Comparison of ENCODE assay signal across 11 cellular contexts in the genomic region with DNA sequence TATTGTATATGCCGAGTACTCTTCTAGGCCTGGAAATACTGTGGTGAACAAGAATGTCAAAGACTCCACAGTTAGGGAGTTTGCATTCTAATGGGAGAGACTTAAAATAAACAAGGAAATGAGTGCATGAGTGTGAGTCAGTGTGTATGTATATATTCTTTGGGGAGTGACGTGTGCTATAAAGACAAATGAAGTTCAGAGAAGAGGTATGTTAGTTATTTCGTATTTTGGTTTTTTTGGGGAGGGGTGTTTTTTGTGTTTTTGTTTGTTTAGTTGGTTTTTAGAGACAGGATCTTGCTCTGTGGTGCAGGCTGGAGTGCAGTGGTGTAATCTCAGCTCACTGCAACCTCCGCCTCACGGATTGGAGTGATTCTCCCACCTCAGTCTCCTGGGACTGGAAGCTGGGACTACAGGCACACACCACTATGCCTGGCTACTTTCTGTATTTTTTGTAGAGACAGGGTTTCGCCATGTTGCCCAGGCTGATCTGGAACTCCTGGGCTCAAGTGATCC.
DNase-seq lines count a peak whose midpoint lies in the region; ATAC-seq and TF ChIP-seq lines count a peak whose summit lies in the region.
"Had no signal": no experiment of that assay in that cellular context is flagged by ENCODE, and none has a peak within 500 bp of the region (broad histone marks: within the 10 kb centered on the region; RNA-seq: fewer than 3 reads in every experiment).

No MANE protein-coding gene starts in this region.

- peak overlapping the region in 3 of 4 donors; percentile 30 to 82 (median 76) for H3K27ac ChIP-seq in Peyer's patch

- no peak for TF ChIP-seq POLR2A in Peyer's patch (IDR thresholded peaks at IDR 0.05)

- intact Hi-C loops in head of caudate nucleus (cut with DNase I) = no loop called here

- peaks cover 0 to 32% (median 1%) of the 10 kb centered on the region in 4 donors for H3K4me1 ChIP-seq in Peyer's patch

- peak; percentile 80 for ATAC-seq in esophagus mucosa

- no peak for TF ChIP-seq CTCF in Peyer's patch (IDR thresholded peaks at IDR 0.05)

- H3K9me3 ChIP-seq in Peyer's patch = no peaks in the 10 kb centered on the region
- H3K9me3 ChIP-seq: pancreas had no signal

- no peak overlapping the region for H3K4me3 ChIP-seq in Peyer's patch
- H3K4me3 ChIP-seq: pancreas had no signal

- DNase-seq in EL (peak; percentile 96), Peyer's patch (no peak), renal cortical epithelial cell (ENCODE audit: low read depth) (peak; percentile 86), activated gamma-delta T cell (lab: John Stamatoyannopoulos, UW) (no peak), NCI-H2227 treated with DMSO at 0.1 percent for 48 hours (lab: John Stamatoyannopoulos, UW) (no peak), mesenteric fat pad (ENCODE audit: low spot score) (no peak), head of caudate nucleus (no peak)
- DNase-seq: activated CD4-positive, alpha-beta T cell treated with anti-CD3 and anti-CD28 coated beads, Interleukin-2, amount 10 ng/mL, durations not matched to agents 24 days and 14 days; NCI-H1930; pancreas had no signal

- H3K36me3 ChIP-seq in Peyer's patch = no peaks in the 10 kb centered on the region
- H3K36me3 ChIP-seq: pancreas had no signal

- H3K27me3 ChIP-seq in Peyer's patch = no peaks in the 10 kb centered on the region
- H3K27me3 ChIP-seq: pancreas had no signal

Comparison
In these comparisons a context has a peak if more than half of its experiments do, and no peak if none do; other contexts are left out.
1. DNase-seq: peak in EL (single experiment) and renal cortical epithelial cell (single experiment); none in Peyer's patch (0 of 3), activated gamma-delta T cell (single experiment), NCI-H2227 treated with DMSO at 0.1 percent for 48 hours (single experiment), mesenteric fat pad (single experiment) and head of caudate nucleus (0 of 42).